In the genomic region with DNA sequence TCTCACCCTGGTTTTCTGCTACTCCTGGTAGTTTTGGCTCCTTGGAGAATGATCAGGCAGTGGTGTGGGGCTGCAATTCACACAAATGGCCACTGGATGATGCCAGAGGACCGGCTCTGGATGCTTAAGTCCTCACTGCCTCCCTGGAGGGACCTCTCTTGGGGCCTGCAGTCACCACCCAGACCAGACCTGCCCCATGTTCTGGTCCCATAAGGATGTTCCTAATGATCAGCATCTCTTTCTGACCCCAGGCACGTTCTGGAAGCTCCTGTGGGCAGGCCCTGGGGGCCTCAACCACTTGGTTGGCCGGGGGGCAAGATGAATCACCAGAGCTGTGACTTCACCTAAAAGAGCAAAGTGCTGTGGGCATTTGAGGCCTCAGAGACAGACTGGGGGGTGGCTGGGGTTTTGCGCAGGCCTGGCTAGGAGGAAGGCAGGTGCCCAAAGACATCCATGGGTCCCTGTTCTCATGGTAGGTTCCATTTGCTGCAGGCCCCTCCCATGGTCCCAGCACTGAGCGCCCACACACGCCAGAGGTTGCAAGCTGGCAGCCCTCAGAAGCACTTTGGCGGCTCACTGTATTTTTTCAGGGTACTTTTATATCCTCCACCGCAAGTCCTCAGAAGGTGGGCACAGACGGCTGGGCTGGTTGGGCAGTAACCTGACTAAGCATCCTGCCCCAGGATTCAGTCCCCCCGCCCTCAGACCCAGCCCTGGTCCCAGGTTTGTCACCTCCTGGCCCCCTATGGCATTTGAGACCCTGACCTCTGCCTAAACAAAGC, we compare ENCODE assay signal across 8 cellular contexts. TPM values are rescaled to one million over a fixed set of nuclear protein-coding genes. Genes with fewer than 3 reads are reported as not detected.
A peak's percentile ranks its signal among the peaks of the same experiment; 100 is the strongest.
DNase-seq lines count a peak whose midpoint lies in the region; ATAC-seq and TF ChIP-seq lines count a peak whose summit lies in the region.

No MANE protein-coding gene starts in this region.

- no peaks in the 10 kb centered on the region for H3K9me3 ChIP-seq in T-helper 17 cell (ENCODE audit: control insufficient read depth, low read length, poor library complexity, severe bottlenecking)

- intact Hi-C loops in left ventricle myocardium superior (cut with micrococcal nuclease): loop anchor here (5.0 kb wide), 1 partner anchor 286 kb away; no protein-coding TSS in a partner anchor

- no peak overlapping the region for H3K4me3 ChIP-seq in GM12875 (ENCODE audit: low read depth, low read length)

- H3K36me3 Mint-ChIP-seq in T-helper 17 cell (ENCODE audit: low read depth): peaks cover 3% of the 10 kb centered on the region

- peak; percentile 63 for DNase-seq in NCI-H1436 treated with DMSO at 0.1 percent for 48 hours (lab: John Stamatoyannopoulos, UW)
- peak; percentile 28 to 49 (median 32) for DNase-seq in T-helper 17 cell
- peak in 52 of 56 donors; percentile 19 to 88 (median 66) for DNase-seq in amygdala (lab: John Stamatoyannopoulos, UW)
- DNase-seq in left ventricle myocardium superior: peak; percentile 80
- DNase-seq in retina: peak; percentile 92

- peaks cover 3% of the 10 kb centered on the region for H3K4me1 Mint-ChIP-seq in T-helper 17 cell

- no peak overlapping the region for H3K4me3 Mint-ChIP-seq in T-helper 17 cell

- peak; percentile 100 for TF ChIP-seq CTCF in GM12875 (IDR thresholded peaks at IDR 0.05; ENCODE audit: borderline replicate concordance, insufficient read depth, low read depth, low read length)

- peaks cover 7% of the 10 kb centered on the region for H3K27me3 Mint-ChIP-seq in T-helper 17 cell

- no peak overlapping the region for H3K27ac Mint-ChIP-seq in T-helper 17 cell

- ATAC-seq in T-helper 17 cell (peak; percentile 78), left ventricle myocardium superior (peak; percentile 87), HG03108 (IDR thresholded peaks at IDR 0.05; ENCODE audit: unreplicated experiment) (no peak), GM18868 (IDR thresholded peaks at IDR 0.05; ENCODE audit: unreplicated experiment) (no peak)

RNA-seq across cellular contexts. Expression of a gene that starts 53.2 kb away (rescaled TPM):
- total RNA-seq in T-helper 17 cell (10 to 100 TPM in 1 of 2 donors, 1 to 10 TPM in 1; 2.5 to 24.0 TPM), left ventricle myocardium superior (8.6 TPM)

Comparison
In these comparisons a context has a peak if more than half of its experiments do, and no peak if none do; other contexts are left out.
1. DNase-seq: peak in every context shown above with its lines; median percentile 92 in retina; 80 in left ventricle myocardium superior; 66 in amygdala; 63 in NCI-H1436 treated with DMSO at 0.1 percent for 48 hours; 32 in T-helper 17 cell.
2. ATAC-seq: peak in T-helper 17 cell (single experiment) and left ventricle myocardium superior (single experiment); none in HG03108 (single experiment) and GM18868 (single experiment).